1 cellular context compared by ENCODE assay signal in the genomic region with DNA sequence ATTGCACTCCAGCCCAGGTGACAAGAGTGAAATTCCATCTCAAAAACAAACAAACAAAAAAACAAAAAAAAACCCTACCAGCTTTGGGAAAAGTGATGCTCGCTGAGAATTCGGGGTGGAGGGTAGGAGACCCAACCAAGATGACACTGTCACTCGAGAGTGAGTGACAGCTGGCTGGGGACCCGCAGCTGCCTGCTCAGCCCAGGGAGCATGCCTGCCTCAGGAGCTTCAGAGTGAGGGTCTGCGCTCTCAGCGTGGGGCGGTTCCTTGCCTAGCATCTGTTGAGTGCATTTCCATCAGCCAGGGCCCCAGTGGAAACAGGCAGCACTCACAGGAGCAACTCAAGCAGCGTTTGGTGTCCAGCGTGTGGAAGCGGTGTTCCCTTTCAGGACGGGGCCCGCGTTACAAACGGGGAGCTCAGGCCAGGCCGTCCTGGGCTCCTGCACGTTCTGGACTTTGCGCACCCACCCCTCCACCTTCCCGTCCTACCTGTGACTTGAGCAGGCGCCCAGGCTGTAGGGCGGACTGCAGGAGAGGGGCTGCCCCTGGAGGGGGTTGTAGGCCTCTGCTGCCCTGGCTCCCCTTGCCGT.
TF ChIP-seq lines count a peak whose summit lies in the region.

No MANE protein-coding gene starts in this region.

TF ChIP-seq in K562, 482 proteins besides CTCF, POLR2A, EP300 and RAD21:
- TF ChIP-seq SMAD3 (CRISPR knock-in tag; conservative IDR thresholded peaks at IDR 0.05) (no peak), MAFK (IDR thresholded peaks at IDR 0.05; ENCODE audit: low read length) (no peak), PCBP2 (IDR thresholded peaks at IDR 0.05; ENCODE audit: low read depth, low read length, poor library complexity, severe bottlenecking) (no peak), POLR2G (IDR thresholded peaks at IDR 0.05; ENCODE audit: low read depth, low read length) (peak; percentile 57; the same call in 1 of the 2 replicates), ZKSCAN8 (CRISPR knock-in tag; IDR thresholded peaks at IDR 0.05) (no peak), BRCA1 (IDR thresholded peaks at IDR 0.05) (no peak), BRCA1 (CRISPR knock-in tag; IDR thresholded peaks at IDR 0.05) (no peak), FOXJ3 (CRISPR knock-in tag; IDR thresholded peaks at IDR 0.05) (no peak)
- TF ChIP-seq, protein P1, sequence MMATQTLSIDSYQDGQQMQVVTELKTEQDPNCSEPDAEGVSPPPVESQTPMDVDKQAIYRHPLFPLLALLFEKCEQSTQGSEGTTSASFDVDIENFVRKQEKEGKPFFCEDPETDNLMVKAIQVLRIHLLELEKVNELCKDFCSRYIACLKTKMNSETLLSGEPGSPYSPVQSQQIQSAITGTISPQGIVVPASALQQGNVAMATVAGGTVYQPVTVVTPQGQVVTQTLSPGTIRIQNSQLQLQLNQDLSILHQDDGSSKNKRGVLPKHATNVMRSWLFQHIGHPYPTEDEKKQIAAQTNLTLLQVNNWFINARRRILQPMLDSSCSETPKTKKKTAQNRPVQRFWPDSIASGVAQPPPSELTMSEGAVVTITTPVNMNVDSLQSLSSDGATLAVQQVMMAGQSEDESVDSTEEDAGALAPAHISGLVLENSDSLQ (IDR thresholded peaks at IDR 0.05): peak; percentile 75
TF ChIP-seq in K562: peak in this region for 2.
